ENCODE assay signal across 20 cellular contexts in the genomic region with DNA sequence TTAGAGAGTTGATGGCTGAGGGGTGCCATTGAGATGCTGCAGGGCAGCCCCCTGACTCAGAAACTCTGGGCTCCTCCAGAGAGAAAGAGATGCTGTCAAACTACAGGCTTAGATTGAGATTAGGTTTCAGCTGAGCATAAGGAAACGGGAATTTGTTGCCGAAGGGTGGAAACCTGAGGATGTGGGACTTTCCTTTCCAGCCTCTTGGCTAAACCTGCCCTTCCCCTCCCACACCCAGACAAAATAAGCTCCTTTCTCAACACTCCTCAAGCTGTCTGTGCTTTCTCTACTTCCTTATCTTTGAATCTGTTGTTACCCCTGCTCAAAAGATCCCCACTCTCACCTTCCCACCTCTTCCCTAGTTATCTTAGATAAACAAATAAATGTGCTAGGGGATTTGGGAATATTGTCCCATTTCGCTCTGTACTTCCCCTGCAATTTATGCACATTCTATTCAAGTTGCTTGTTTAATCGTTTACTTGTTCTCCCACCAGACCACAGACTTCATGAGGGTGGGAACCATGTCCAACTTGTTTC. TPM values are rescaled to one million over a fixed set of nuclear protein-coding genes. Genes with fewer than 3 reads are reported as not detected.
"Had no signal": no experiment of that assay in that cellular context is flagged by ENCODE, and none has a peak within 500 bp of the region (broad histone marks: within the 10 kb centered on the region; RNA-seq: fewer than 3 reads in every experiment).

No MANE protein-coding gene starts in this region.

- ATAC-seq: activated CD8-positive, alpha-beta T cell treated with anti-CD3 and anti-CD28 coated beads for 36 hours; body of pancreas; left colon; lower lobe of right lung; psoas muscle; right lobe of liver; stimulated activated naive CD8-positive, alpha-beta T cell treated with anti-CD3 and anti-CD28 coated beads, Interleukin-15, amount 100 ng/mL, for 72 hours; T-cell had no signal

- H3K4me3 Mint-ChIP-seq: activated CD4-positive, alpha-beta T cell treated with anti-CD3 and anti-CD28 coated beads, Interleukin-2, amount 10 ng/mL, durations not matched to agents 24 days and 14 days; activated CD8-positive, alpha-beta T cell treated with anti-CD3 and anti-CD28 coated beads for 36 hours; activated T-cell treated with anti-CD3 and anti-CD28 coated beads, Interleukin-2, amount 50 U/mL, for 24 hours; central memory CD8-positive, alpha-beta T cell; mesothelial cell of epicardium; neural crest cell; stimulated activated naive CD8-positive, alpha-beta T cell treated with anti-CD3 and anti-CD28 coated beads, Interleukin-15, amount 100 ng/mL, for 72 hours; T-cell had no signal

- H3K9me3 Mint-ChIP-seq: activated CD4-positive, alpha-beta T cell treated with anti-CD3 and anti-CD28 coated beads, Interleukin-2, amount 10 ng/mL, durations not matched to agents 24 days and 14 days; activated CD8-positive, alpha-beta T cell treated with anti-CD3 and anti-CD28 coated beads for 36 hours; activated T-cell treated with anti-CD3 and anti-CD28 coated beads, Interleukin-2, amount 50 U/mL, for 24 hours; activated T-helper 2 cell treated with anti-CD3 and anti-CD28 coated beads, Interferon-gamma antibody, Interleukin-2, Interleukin-4, amounts not matched to agents 10 μg/mL and 5 μg/mL and 100 μg/mL, durations not matched to agents 14 hours and 24 hours and 36 hours; central memory CD8-positive, alpha-beta T cell; mesothelial cell of epicardium; neural crest cell; stimulated activated naive CD8-positive, alpha-beta T cell treated with anti-CD3 and anti-CD28 coated beads, Interleukin-15, amount 100 ng/mL, for 72 hours had no signal

- H3K27ac Mint-ChIP-seq: activated CD4-positive, alpha-beta T cell treated with anti-CD3 and anti-CD28 coated beads, Interleukin-2, amount 10 ng/mL, durations not matched to agents 24 days and 14 days; activated CD8-positive, alpha-beta T cell treated with anti-CD3 and anti-CD28 coated beads for 36 hours; activated T-cell treated with anti-CD3 and anti-CD28 coated beads, Interleukin-2, amount 50 U/mL, for 24 hours; activated T-helper 2 cell treated with anti-CD3 and anti-CD28 coated beads, Interferon-gamma antibody, Interleukin-2, Interleukin-4, amounts not matched to agents 10 μg/mL and 5 μg/mL and 100 μg/mL, durations not matched to agents 14 hours and 24 hours and 36 hours; mesothelial cell of epicardium; stimulated activated naive CD8-positive, alpha-beta T cell treated with anti-CD3 and anti-CD28 coated beads, Interleukin-15, amount 100 ng/mL, for 72 hours; T-cell had no signal

- DNase-seq: activated CD4-positive, alpha-beta T cell treated with anti-CD3 and anti-CD28 coated beads, Interleukin-2, amount 10 ng/mL, durations not matched to agents 24 days and 14 days; activated CD8-positive, alpha-beta T cell treated with anti-CD3 and anti-CD28 coated beads for 36 hours; activated naive CD4-positive, alpha-beta T cell treated with Interleukin-2 at 50 U/mL for 16 hours; activated T-cell treated with anti-CD3 and anti-CD28 coated beads, Interleukin-2, amount 50 U/mL, for 24 hours; body of pancreas; colonic mucosa; left colon; lower lobe of right lung; psoas muscle; right lobe of liver; small intestine; stimulated activated CD4-positive, alpha-beta T cell treated with anti-CD3 and anti-CD28 coated beads, Interleukin-15, amount 100 ng/mL, for 24 hours; stimulated activated CD4-positive, alpha-beta T cell treated with anti-CD3 and anti-CD28 coated beads, Interleukin-2, amount 100 ng/mL, for 48 hours; stimulated activated naive CD8-positive, alpha-beta T cell treated with anti-CD3 and anti-CD28 coated beads, Interleukin-15, amount 100 ng/mL, for 72 hours; T-cell; upper lobe of left lung had no signal

- H3K36me3 Mint-ChIP-seq: mesothelial cell of epicardium, T-cell had no signal

- H3K4me1 Mint-ChIP-seq: activated CD4-positive, alpha-beta T cell treated with anti-CD3 and anti-CD28 coated beads, Interleukin-2, amount 10 ng/mL, durations not matched to agents 24 days and 14 days; central memory CD8-positive, alpha-beta T cell; stimulated activated naive CD8-positive, alpha-beta T cell treated with anti-CD3 and anti-CD28 coated beads, Interleukin-15, amount 100 ng/mL, for 72 hours; T-cell had no signal

RNA-seq across cellular contexts. Expression of a gene that starts 30.6 kb away (rescaled TPM):
- total RNA-seq: activated CD4-positive, alpha-beta T cell treated with anti-CD3 and anti-CD28 coated beads, Interleukin-2, amount 10 ng/mL, durations not matched to agents 24 days and 14 days; activated CD8-positive, alpha-beta T cell treated with anti-CD3 and anti-CD28 coated beads for 36 hours; activated T-helper 2 cell treated with anti-CD3 and anti-CD28 coated beads, Interferon-gamma antibody, Interleukin-2, Interleukin-4, amounts not matched to agents 10 μg/mL and 5 μg/mL and 100 μg/mL, durations not matched to agents 14 hours and 24 hours and 36 hours; T-cell had no signal
